Comparison of ENCODE assay signal across 23 cellular contexts in genomic region chr2:182463760-182464159, GRCh38. TPM values are rescaled to one million over a fixed set of nuclear protein-coding genes. Genes with fewer than 3 reads are reported as not detected.
"Had no signal": no experiment of that assay in that cellular context is flagged by ENCODE, and none has a peak within 500 bp of the region (broad histone marks: within the 10 kb centered on the region; RNA-seq: fewer than 3 reads in every experiment).

No MANE protein-coding gene starts in this region.

- H3K4me3 ChIP-seq: ascending aorta, mucosa of descending colon, psoas muscle, sigmoid colon, spleen, thoracic aorta, upper lobe of left lung had no signal

- H3K27ac ChIP-seq: ascending aorta, foreskin keratinocyte, psoas muscle, sigmoid colon, spleen, thoracic aorta, upper lobe of left lung had no signal

- DNase-seq: activated CD4-positive, alpha-beta T cell treated with anti-CD3 and anti-CD28 coated beads, Interleukin-2, amount 50 U/mL, for 1 hour; activated CD8-positive, alpha-beta memory T cell treated with anti-CD3 and anti-CD28 coated beads, Interleukin-2, amount 50 U/mL, for 4 hours; activated effector memory CD4-positive, alpha-beta T cell treated with Interleukin-2 at 50 U/mL for 16 hours; activated naive CD4-positive, alpha-beta T cell treated with anti-CD3 and anti-CD28 coated beads, Interleukin-2, amount 10 ng/mL, durations not matched to agents 7 days and 5 days; activated T-cell treated with anti-CD3 and anti-CD28 coated beads, Interleukin-2, amount 50 U/mL, for 48 hours; effector CD8-positive, alpha-beta T cell; foreskin keratinocyte; hypothalamus; mammary epithelial cell; mucosa of descending colon; naive B cell; psoas muscle; sigmoid colon; spleen; stimulated activated CD4-positive, alpha-beta T cell treated with anti-CD3 and anti-CD28 coated beads, Interleukin-4, amount 100 ng/mL, for 4 hours; upper lobe of left lung had no signal

- H3K4me1 ChIP-seq: ascending aorta, foreskin keratinocyte, psoas muscle, sigmoid colon, spleen, upper lobe of left lung had no signal

- H3K9me3 ChIP-seq: mucosa of descending colon, psoas muscle, sigmoid colon, thoracic aorta, upper lobe of left lung had no signal

- ATAC-seq: activated CD4-positive, CD25-positive, alpha-beta regulatory T cell treated with anti-CD3 and anti-CD28 coated beads, Interleukin-2, amount 50 U/mL, for 24 hours; esophagus mucosa; foreskin keratinocyte; left lobe of liver; mucosa of descending colon; psoas muscle; stimulated activated memory B cell treated with anti-CD40 and anti-IgM and Interleukin-4, amounts not matched to agents 10 μg/mL and 1 μg/mL and 100 μg/mL, for 72 hours had no signal

- H3K27me3 ChIP-seq: ascending aorta, foreskin keratinocyte, sigmoid colon, spleen, upper lobe of left lung had no signal

- H3K36me3 ChIP-seq: ascending aorta, sigmoid colon, spleen, thoracic aorta, upper lobe of left lung had no signal

RNA-seq across cellular contexts. Expression of gene PDE1A, which starts 36.9 kb away (rescaled TPM):
- total RNA-seq: mammary epithelial cell; T-helper 1 cell treated with Interleukin-12 subunit alpha and Interleukin-12 subunit beta and Interleukin-4 antibody, amounts not matched to agents 30 ng/mL and 1 ng/mL, for 36 hours had no signal
